Comparison of ENCODE assay signal across 12 cellular contexts in the genomic region with DNA sequence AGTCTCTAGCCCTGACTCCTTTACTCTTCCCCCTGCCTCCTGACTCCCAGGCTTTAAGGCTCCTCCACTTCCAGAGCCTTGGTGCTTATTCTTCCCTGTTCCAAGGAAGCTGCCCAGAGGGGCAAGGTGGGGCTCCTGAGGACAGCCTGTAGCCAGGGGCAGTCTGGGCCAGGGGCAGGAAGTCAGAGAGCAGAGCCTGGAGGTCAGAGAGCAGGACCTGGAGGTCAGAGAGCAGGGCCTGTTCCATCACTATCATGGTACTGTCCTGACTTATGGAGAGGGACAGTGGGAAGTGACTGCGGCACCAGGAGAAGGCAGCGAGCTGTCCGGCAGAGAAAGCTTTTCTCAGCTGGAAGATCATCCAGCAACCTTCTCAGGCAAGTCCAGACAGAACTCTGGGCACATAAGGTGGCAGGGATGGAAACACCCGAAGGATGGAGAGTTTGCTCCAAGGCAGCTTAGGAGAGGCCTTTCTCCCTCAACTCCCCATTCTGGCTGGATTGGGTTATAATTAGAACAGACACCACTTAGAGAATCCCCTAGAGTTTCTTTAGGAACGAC. TPM values are rescaled to one million over a fixed set of nuclear protein-coding genes. Genes with fewer than 3 reads are reported as not detected.
DNase-seq lines count a peak whose midpoint lies in the region; ATAC-seq and TF ChIP-seq lines count a peak whose summit lies in the region.
"Had no signal": no experiment of that assay in that cellular context is flagged by ENCODE, and none has a peak within 500 bp of the region (broad histone marks: within the 10 kb centered on the region; RNA-seq: fewer than 3 reads in every experiment).

No MANE protein-coding gene starts in this region.

- no peaks in the 10 kb centered on the region for H3K9me3 ChIP-seq in left ventricle myocardium inferior (replicated peaks)
- no peaks in the 10 kb centered on the region for H3K9me3 ChIP-seq in prostate gland

- TF ChIP-seq CTCF in left ventricle myocardium inferior (IDR thresholded peaks at IDR 0.05; ENCODE audit: borderline replicate concordance) (no peak), prostate gland (IDR thresholded peaks at IDR 0.05) (no peak)

- H3K27ac ChIP-seq in left ventricle myocardium inferior (replicated peaks) (peak overlapping the region; percentile 83), prostate gland (peak overlapping the region; percentile 63 to 64)

- H3K9me3 Mint-ChIP-seq in stimulated activated naive CD8-positive, alpha-beta T cell treated with anti-CD3 and anti-CD28 coated beads, Interleukin-15, amount 100 ng/mL, for 72 hours = no peaks in the 10 kb centered on the region
- H3K9me3 Mint-ChIP-seq in activated CD4-positive, alpha-beta T cell treated with anti-CD3 and anti-CD28 coated beads for 36 hours (ENCODE audit: low read depth) = no peaks in the 10 kb centered on the region
- H3K9me3 Mint-ChIP-seq: activated T-cell treated with anti-CD3 and anti-CD28 coated beads, Interleukin-2, amount 50 U/mL, for 4 hours; WTC11 had no signal

- peak; percentile 25 for ATAC-seq in stimulated activated naive CD8-positive, alpha-beta T cell treated with anti-CD3 and anti-CD28 coated beads, Interleukin-15, Interleukin-2, amounts not matched to agents 100 U/mL and 50 U/mL, for 24 hours
- ATAC-seq in stimulated activated naive CD8-positive, alpha-beta T cell treated with anti-CD3 and anti-CD28 coated beads, Interleukin-15, amount 100 ng/mL, for 72 hours = no peak
- ATAC-seq in activated CD4-positive, alpha-beta T cell treated with anti-CD3 and anti-CD28 coated beads for 36 hours = no peak
- ATAC-seq: activated T-cell treated with anti-CD3 and anti-CD28 coated beads, Interleukin-2, amount 50 U/mL, for 4 hours; WTC11 had no signal

- no peak for TF ChIP-seq POLR2A in prostate gland (IDR thresholded peaks at IDR 0.05)

- H3K4me3 Mint-ChIP-seq in stimulated activated naive CD8-positive, alpha-beta T cell treated with anti-CD3 and anti-CD28 coated beads, Interleukin-15, amount 100 ng/mL, for 72 hours = no peak overlapping the region
- no peak overlapping the region for H3K4me3 Mint-ChIP-seq in activated CD4-positive, alpha-beta T cell treated with anti-CD3 and anti-CD28 coated beads for 36 hours
- H3K4me3 Mint-ChIP-seq: activated T-cell treated with anti-CD3 and anti-CD28 coated beads, Interleukin-2, amount 50 U/mL, for 4 hours; WTC11 had no signal

- no peaks in the 10 kb centered on the region for H3K36me3 Mint-ChIP-seq in activated CD4-positive, alpha-beta T cell treated with anti-CD3 and anti-CD28 coated beads for 36 hours (ENCODE audit: low read depth)
- H3K36me3 Mint-ChIP-seq: WTC11 had no signal

- H3K4me1 ChIP-seq in left ventricle myocardium inferior (peaks cover 100% of the 10 kb centered on the region), prostate gland (replicated peaks) (no peaks in the 10 kb centered on the region)

- intact Hi-C loops in left ventricle myocardium inferior (cut with micrococcal nuclease) (no loop called here), prostate gland (cut with DNase I) (no loop called here)
- intact Hi-C loops in activated CD4-positive, alpha-beta T cell treated with anti-CD3 and anti-CD28 coated beads for 36 hours (cut with DNase I, micrococcal nuclease) = no loop called here

- POLR2A ChIA-PET in activated CD4-positive, alpha-beta T cell treated with anti-CD3 and anti-CD28 coated beads for 36 hours (lab: Charles Lee) = no interaction called here

- 36% methylated on average over 5 of the region's 5 CpGs for WGBS in prostate gland

- H3K4me3 ChIP-seq in left ventricle myocardium inferior (peak overlapping the region; percentile 11), prostate gland (no peak overlapping the region)

- H3K27me3 Mint-ChIP-seq in stimulated activated naive CD8-positive, alpha-beta T cell treated with anti-CD3 and anti-CD28 coated beads, Interleukin-15, amount 100 ng/mL, for 72 hours = peaks cover 5% of the 10 kb centered on the region
- peaks cover 7% of the 10 kb centered on the region for H3K27me3 Mint-ChIP-seq in activated CD4-positive, alpha-beta T cell treated with anti-CD3 and anti-CD28 coated beads for 36 hours

- CTCF ChIA-PET in activated CD4-positive, alpha-beta T cell treated with anti-CD3 and anti-CD28 coated beads for 36 hours (lab: Charles Lee) = interaction anchor here (0.7 kb wide), 2 partner anchors 15 to 87 kb away, joined by 3 read pairs; no protein-coding TSS in a partner anchor

- H3K36me3 ChIP-seq in left ventricle myocardium inferior = peaks cover 32% of the 10 kb centered on the region
- no peaks in the 10 kb centered on the region for H3K36me3 ChIP-seq in prostate gland

- H3K27me3 ChIP-seq in left ventricle myocardium inferior (ENCODE audit: low read depth) (no peaks in the 10 kb centered on the region), prostate gland (replicated peaks; ENCODE audit: insufficient read depth) (no peaks in the 10 kb centered on the region)

- H3K27ac Mint-ChIP-seq in stimulated activated naive CD8-positive, alpha-beta T cell treated with anti-CD3 and anti-CD28 coated beads, Interleukin-15, amount 100 ng/mL, for 72 hours = no peak overlapping the region
- H3K27ac Mint-ChIP-seq in activated CD4-positive, alpha-beta T cell treated with anti-CD3 and anti-CD28 coated beads for 36 hours = no peak overlapping the region
- H3K27ac Mint-ChIP-seq: WTC11 had no signal

- H3K4me1 Mint-ChIP-seq in stimulated activated naive CD8-positive, alpha-beta T cell treated with anti-CD3 and anti-CD28 coated beads, Interleukin-15, amount 100 ng/mL, for 72 hours = peaks cover 5% of the 10 kb centered on the region
- H3K4me1 Mint-ChIP-seq in activated CD4-positive, alpha-beta T cell treated with anti-CD3 and anti-CD28 coated beads for 36 hours = no peaks in the 10 kb centered on the region

- DNase-seq in stimulated activated naive CD8-positive, alpha-beta T cell treated with anti-CD3 and anti-CD28 coated beads, Interleukin-15, Interleukin-2, amounts not matched to agents 100 U/mL and 50 U/mL, for 24 hours = no peak
- DNase-seq in stimulated activated naive CD8-positive, alpha-beta T cell treated with anti-CD3 and anti-CD28 coated beads, Interleukin-15, amount 100 ng/mL, for 72 hours = no peak
- DNase-seq in left ventricle myocardium inferior (no peak), prostate gland (ENCODE audit: low spot score) (peak; percentile 35), NCI-H1694 treated with DMSO at 0.1 percent for 48 hours (lab: John Stamatoyannopoulos, UW) (no peak), SKM-1 treated with dmso at 0.1 percent for 144 hours (lab: John Stamatoyannopoulos, UW; ENCODE audit: unreplicated experiment) (no peak)
- DNase-seq in stimulated activated CD4-positive, alpha-beta T cell treated with anti-CD3 and anti-CD28 coated beads, Interleukin-1b, Interleukin-23, amount 100 ng/mL, for 48 hours = no peak
- no peak for DNase-seq in activated CD4-positive, alpha-beta T cell treated with anti-CD3 and anti-CD28 coated beads for 36 hours
- DNase-seq: activated T-cell treated with anti-CD3 and anti-CD28 coated beads, Interleukin-2, amount 50 U/mL, for 4 hours; SHP77 treated with DMSO at 0.1 percent for 48 hours; stimulated activated CD4-positive, alpha-beta T cell treated with anti-CD3 and anti-CD28 coated beads, Interleukin-2, amount 100 ng/mL, for 24 hours had no signal

RNA-seq across cellular contexts. Expression of a gene that starts 25.0 kb away (rescaled TPM):
- total RNA-seq in left ventricle myocardium inferior = 29.1 TPM
- 1 to 10 TPM; 7.3 to 8.9 TPM for total RNA-seq in prostate gland
- under 1 TPM in 1 of 2 experiments, not detected in 1; 0.04 TPM for total RNA-seq in activated CD4-positive, alpha-beta T cell treated with anti-CD3 and anti-CD28 coated beads for 36 hours

Comparison
In these comparisons a context has a peak if more than half of its experiments do, and no peak if none do; other contexts are left out.
1. RNA of a gene that starts 25.0 kb away (total RNA-seq): 29.1 TPM in left ventricle myocardium inferior (single experiment) and 7.3 to 8.9 TPM in prostate gland; 0.04 TPM in activated CD4-positive, alpha-beta T cell treated with anti-CD3 and anti-CD28 coated beads for 36 hours; every median in the first group is over 4 times any median in the second.